14 cellular contexts compared by ENCODE assay signal in genomic region chr1:88001460-88001859, GRCh38.
A peak's percentile ranks its signal among the peaks of the same experiment; 100 is the strongest.
DNase-seq lines count a peak whose midpoint lies in the region; ATAC-seq and TF ChIP-seq lines count a peak whose summit lies in the region.
"Had no signal": no experiment of that assay in that cellular context is flagged by ENCODE, and none has a peak within 500 bp of the region (broad histone marks: within the 10 kb centered on the region; RNA-seq: fewer than 3 reads in every experiment).

No MANE protein-coding gene starts in this region.

- no peak overlapping the region for H3K4me3 ChIP-seq in smooth muscle cell

- no peaks in the 10 kb centered on the region for H4K20me1 ChIP-seq in smooth muscle cell (ENCODE audit: low read depth)

- WGBS in smooth muscle cell (ENCODE audit: low lambda C conversion rate), result 95% methylated on average over 1 of the region's 1 CpG

- ATAC-seq in HG03565 (IDR thresholded peaks at IDR 0.05; ENCODE audit: unreplicated experiment), result no peak

- DNase-seq in GM04504 (ENCODE audit: low read depth), result peak; percentile 3
- peak; percentile 29 for DNase-seq in RPMI7951 (ENCODE audit: low read depth)
- DNase-seq in fibroblast of peridontal ligament (ENCODE audit: extremely low read depth), result peak; percentile 13
- DNase-seq in smooth muscle cell (lab: John Stamatoyannopoulos, UW; ENCODE audit: unreplicated experiment), result no peak
- DNase-seq in stimulated activated naive CD4-positive, alpha-beta T cell treated with Interleukin-2 at 50 U/mL for 16 hours (lab: John Stamatoyannopoulos, UW), result no peak
- no peak for DNase-seq in SW480 (ENCODE audit: low spot score)
- DNase-seq: CD8-positive, alpha-beta memory T cell; Karpas-422; NCI-H1694 treated with DMSO at 0.1 percent for 48 hours; NCI-H526 treated with DMSO at 0.1 percent for 48 hours; SHP77; stimulated activated CD4-positive, alpha-beta T cell treated with anti-CD3 and anti-CD28 coated beads, Interleukin-4, amount 100 ng/mL, for 4 hours; stimulated activated naive CD4-positive, alpha-beta T cell had no signal

- H3K4me1 ChIP-seq in smooth muscle cell (ENCODE audit: low read depth), result no peaks in the 10 kb centered on the region

- H3K79me2 ChIP-seq in smooth muscle cell (ENCODE audit: low read depth), result no peaks in the 10 kb centered on the region

- no peaks in the 10 kb centered on the region for H3K27me3 ChIP-seq in smooth muscle cell (ENCODE audit: low read depth)

- H3K27ac ChIP-seq in smooth muscle cell (ENCODE audit: low read depth), result peak overlapping the region; percentile 9

- H3K36me3 ChIP-seq in smooth muscle cell (ENCODE audit: low read depth), result no peaks in the 10 kb centered on the region

- no peak overlapping the region for H2AFZ ChIP-seq in smooth muscle cell (ENCODE audit: low read depth)

- no peak for TF ChIP-seq CTCF in smooth muscle cell (IDR thresholded peaks at IDR 0.05; ENCODE audit: borderline replicate concordance, insufficient read depth, poor library complexity, severe bottlenecking)

- no peak overlapping the region for H3K9ac ChIP-seq in smooth muscle cell (ENCODE audit: low read depth)

- H3F3A ChIP-seq in smooth muscle cell (ENCODE audit: low read depth), result no peaks in the 10 kb centered on the region

- H3K4me2 ChIP-seq in smooth muscle cell, result no peak overlapping the region

- no peaks in the 10 kb centered on the region for H3K9me3 ChIP-seq in smooth muscle cell (replicated peaks; ENCODE audit: low read depth)

Comparison
In these comparisons a context has a peak if more than half of its experiments do, and no peak if none do; other contexts are left out.
1. DNase-seq: peak in GM04504 (single experiment), RPMI7951 (single experiment) and fibroblast of peridontal ligament (single experiment); none in smooth muscle cell (single experiment), stimulated activated naive CD4-positive, alpha-beta T cell treated with Interleukin-2 at 50 U/mL for 16 hours (single experiment) and SW480 (single experiment).